In the genomic region with DNA sequence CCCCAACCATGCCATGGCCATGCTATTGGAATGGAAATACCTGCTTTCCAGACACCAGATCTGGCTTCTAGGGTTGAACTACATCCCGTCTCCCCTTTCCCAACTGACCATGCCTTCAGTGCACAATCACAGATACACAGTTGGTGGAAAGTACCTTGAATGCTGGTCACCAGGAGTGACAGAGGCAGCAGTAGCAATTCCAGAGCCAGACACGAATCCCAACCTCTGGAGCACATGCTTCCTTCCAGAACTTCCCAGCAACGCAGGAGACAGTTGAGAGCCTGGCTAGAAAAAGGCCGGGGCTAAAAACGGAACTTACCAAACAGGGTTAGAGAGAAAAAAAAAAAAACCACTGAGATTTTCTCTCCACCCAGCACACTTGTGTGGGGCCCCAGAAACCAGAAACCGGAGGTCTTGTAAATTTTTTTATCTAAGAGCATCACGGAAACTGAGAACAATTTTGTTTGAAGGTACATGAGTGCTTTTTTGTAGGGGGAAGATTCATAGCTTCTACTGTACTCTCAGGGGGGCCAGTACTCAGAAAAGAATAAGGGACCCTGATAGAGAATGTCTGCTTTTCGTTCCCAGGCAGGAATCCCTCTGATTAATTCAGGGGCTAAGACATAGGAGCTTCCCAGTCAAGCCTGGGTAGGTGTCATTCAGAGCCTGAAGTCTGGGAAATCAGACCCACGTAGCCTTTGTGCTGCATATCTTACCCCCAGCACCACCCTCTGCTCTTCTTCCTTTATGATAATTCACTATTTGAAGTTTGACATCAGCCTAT, we compare ENCODE assay signal across 10 cellular contexts. TPM values are rescaled to one million over a fixed set of nuclear protein-coding genes. Genes with fewer than 3 reads are reported as not detected.
DNase-seq lines count a peak whose midpoint lies in the region; ATAC-seq and TF ChIP-seq lines count a peak whose summit lies in the region.
"Had no signal": no experiment of that assay in that cellular context is flagged by ENCODE, and none has a peak within 500 bp of the region (broad histone marks: within the 10 kb centered on the region; RNA-seq: fewer than 3 reads in every experiment).

Gene CD48 (minus strand): TSS at position 295 of the 784 bp plus-strand sequence. CDS start 59 bp downstream, at position 236.

- peaks cover 3% of the 10 kb centered on the region for H3K27me3 Mint-ChIP-seq in Caco-2 (ENCODE audit: insufficient read depth, unreplicated experiment)

- H3K14ac ChIP-seq in mesenchymal stem cell (ENCODE audit: low read length in 2 of 2) = no peak within 1 kb of the TSS

- no peak within 1 kb of the TSS for H3K4me3 Mint-ChIP-seq in Caco-2 (ENCODE audit: unreplicated experiment)

- no peak within 1 kb of the TSS for H2BK5ac ChIP-seq in mesenchymal stem cell (ENCODE audit: low read depth, low read length, poor library complexity, severe bottlenecking)

- H2BK12ac ChIP-seq in mesenchymal stem cell (ENCODE audit: low read length in 2 of 2) = no peak within 1 kb of the TSS

- no peaks in the 10 kb centered on the region for H3K4me1 ChIP-seq in mesenchymal stem cell (ENCODE audit: control insufficient read depth, insufficient read depth, low read depth, low read length)
- H3K4me1 ChIP-seq in Caco-2 = no peaks in the 10 kb centered on the region
- peaks cover 0 to 8% (median 0%) of the 10 kb centered on the region in 4 donors for H3K4me1 ChIP-seq in tibial nerve

- H3K4ac ChIP-seq in mesenchymal stem cell (ENCODE audit: low read depth in 1 of 2, low read length in 2 of 2) = no peak within 1 kb of the TSS

- H3K4me2 ChIP-seq in mesenchymal stem cell (ENCODE audit: low read length, poor library complexity, severe bottlenecking) = no peak within 1 kb of the TSS

- H3K23ac ChIP-seq in mesenchymal stem cell (ENCODE audit: low read length in 2 of 2) = no peak within 1 kb of the TSS

- H3K4me3 ChIP-seq in mesenchymal stem cell (ENCODE audit: insufficient read depth in 1 of 2, low read depth in 1 of 2, low read length in 2 of 2) (no peak within 1 kb of the TSS), Caco-2 (ENCODE audit: low read depth, low read length) (no peak within 1 kb of the TSS), tibial nerve (peak within 1 kb of the TSS in 2 of 4 donors; percentile 13 to 36), H7 (ENCODE audit: insufficient read depth, low read depth, low read length) (no peak within 1 kb of the TSS)

- no peak within 1 kb of the TSS for H3K18ac ChIP-seq in mesenchymal stem cell (ENCODE audit: low read depth in 1 of 2, low read length in 2 of 2)

- TF ChIP-seq CTCF in Caco-2 (IDR thresholded peaks at IDR 0.05; ENCODE audit: insufficient read depth in 1 of 2, low read depth in 1 of 2, low read length in 1 of 2, severe bottlenecking in 1 of 2, unreplicated experiment in 1 of 2) (no peak), tibial nerve (IDR thresholded peaks at IDR 0.05) (no peak)

- no peak within 1 kb of the TSS for H3K9ac ChIP-seq in mesenchymal stem cell (ENCODE audit: low read length)

- H3K27me3 ChIP-seq in mesenchymal stem cell (ENCODE audit: control insufficient read depth in 1 of 2, insufficient read depth in 1 of 2, low read length in 2 of 2) (peaks cover 5 to 36% of the 10 kb centered on the region in 2 experiments), Caco-2 (replicated peaks; ENCODE audit: control insufficient read depth, insufficient read depth, low read length) (no peaks in the 10 kb centered on the region; the same call in 1 of the 2 replicates), tibial nerve (no peaks in the 10 kb centered on the region), H7 (ENCODE audit: control insufficient read depth, insufficient read depth, low read length) (no peaks in the 10 kb centered on the region; the same call in 1 of the 2 replicates)

- H3K9me3 ChIP-seq in mesenchymal stem cell (ENCODE audit: control insufficient read depth, low read length) (no peaks in the 10 kb centered on the region), Caco-2 (no peaks in the 10 kb centered on the region), tibial nerve (no peaks in the 10 kb centered on the region)

- H2AK5ac ChIP-seq in mesenchymal stem cell (ENCODE audit: low read length, severe bottlenecking) = no peak within 1 kb of the TSS

- H2BK120ac ChIP-seq in mesenchymal stem cell (ENCODE audit: low read depth, low read length) = no peak within 1 kb of the TSS

- CTCF ChIA-PET in Caco-2 (lab: Charles Lee) = no interaction called here

- no peaks in the 10 kb centered on the region for H3K9me3 Mint-ChIP-seq in Caco-2 (ENCODE audit: unreplicated experiment)

- H4K91ac ChIP-seq in mesenchymal stem cell (ENCODE audit: low read length) = no peak within 1 kb of the TSS

- 67% methylated on average over 9 of the region's 9 CpGs for WGBS in mesenchymal stem cell
- WGBS in tibial nerve, 2 donors = 43 to 60% methylated on average over 9 of the region's 9 CpGs

- no peak within 1 kb of the TSS for H3K27ac ChIP-seq in mesenchymal stem cell (ENCODE audit: low read length, poor library complexity, severe bottlenecking)
- peak within 1 kb of the TSS in 1 of 4 donors; percentile 70 for H3K27ac ChIP-seq in tibial nerve
- H3K27ac ChIP-seq: epithelial cell of prostate had no signal

- no TSS peak for BruUV-seq in Caco-2 (replicated peaks; lab: Mats Ljungman, UMichigan)

- no peaks in the 10 kb centered on the region for H3K4me1 Mint-ChIP-seq in Caco-2 (ENCODE audit: low read depth, unreplicated experiment)

- H2BK15ac ChIP-seq in mesenchymal stem cell (ENCODE audit: low read depth, poor library complexity, severe bottlenecking) = no peak within 1 kb of the TSS

- intact Hi-C loops in Caco-2 (cut with micrococcal nuclease; ENCODE audit: unreplicated experiment) = no loop called here

- no peak for TF ChIP-seq EP300 in tibial nerve (IDR thresholded peaks at IDR 0.05)

- TF ChIP-seq POLR2A in GM18526 (IDR thresholded peaks at IDR 0.05; ENCODE audit: extremely low read depth, insufficient read length) (peak; percentile 64), tibial nerve (IDR thresholded peaks at IDR 0.05) (no peak)

- peak; percentile 25 for ATAC-seq in HG03108 (IDR thresholded peaks at IDR 0.05; ENCODE audit: unreplicated experiment)
- peak; percentile 52 to 61 for ATAC-seq in activated CD4-positive, CD25-positive, alpha-beta regulatory T cell treated with anti-CD3 and anti-CD28 coated beads, Interleukin-2, amount 50 U/mL, for 24 hours

- no peak within 1 kb of the TSS for H2AFZ ChIP-seq in mesenchymal stem cell (ENCODE audit: low read depth, low read length)

- H3K36me3 ChIP-seq in mesenchymal stem cell (ENCODE audit: control insufficient read depth in 1 of 2, insufficient read depth in 2 of 2, low read depth in 1 of 2, low read length in 2 of 2) (no peaks in the 10 kb centered on the region), Caco-2 (ENCODE audit: control insufficient read depth, insufficient read depth, low read length) (no peaks in the 10 kb centered on the region), tibial nerve (no peaks in the 10 kb centered on the region), H7 (replicated peaks; ENCODE audit: control insufficient read depth, insufficient read depth, low read length) (no peaks in the 10 kb centered on the region)

- no peaks in the 10 kb centered on the region for H3K79me1 ChIP-seq in mesenchymal stem cell (replicated peaks; ENCODE audit: low read length, poor library complexity, severe bottlenecking)

- DNase-seq in mesenchymal stem cell (no peak), Caco-2 (no peak), tibial nerve (ENCODE audit: low spot score in 2 of 2) (no peak), hypothalamus (lab: John Stamatoyannopoulos, UW) (no peak), H7 (no peak)

- no peaks in the 10 kb centered on the region for H3K36me3 Mint-ChIP-seq in Caco-2 (ENCODE audit: insufficient read depth, unreplicated experiment)

- POLR2A ChIA-PET in Caco-2 (lab: Charles Lee) = no interaction called here

- peak within 1 kb of the TSS; percentile 15 for H4K8ac ChIP-seq in mesenchymal stem cell (ENCODE audit: low read length)

- no peak within 1 kb of the TSS for H3K27ac Mint-ChIP-seq in Caco-2 (ENCODE audit: unreplicated experiment)

RNA-seq across cellular contexts. Expression of gene CD48, which starts in this region (rescaled TPM):
- polyA plus RNA-seq in mesenchymal stem cell (2013, experiment 1 of 2) = not detected
- polyA plus RNA-seq in mesenchymal stem cell (2013, experiment 2 of 2) = not detected
- total RNA-seq in Caco-2 (2022) (not detected in 2 replicates), tibial nerve (1 to 10 TPM; 1.5 to 5.9 (median 2.0) TPM)
- 0.74 and 2.2 TPM in 2 replicates for total RNA-seq in H7 (2014; rRNA removed; shearing (Covaris generic))
- total RNA-seq: HT1080 had no signal
